1 cellular context compared by ENCODE assay signal in the genomic region with DNA sequence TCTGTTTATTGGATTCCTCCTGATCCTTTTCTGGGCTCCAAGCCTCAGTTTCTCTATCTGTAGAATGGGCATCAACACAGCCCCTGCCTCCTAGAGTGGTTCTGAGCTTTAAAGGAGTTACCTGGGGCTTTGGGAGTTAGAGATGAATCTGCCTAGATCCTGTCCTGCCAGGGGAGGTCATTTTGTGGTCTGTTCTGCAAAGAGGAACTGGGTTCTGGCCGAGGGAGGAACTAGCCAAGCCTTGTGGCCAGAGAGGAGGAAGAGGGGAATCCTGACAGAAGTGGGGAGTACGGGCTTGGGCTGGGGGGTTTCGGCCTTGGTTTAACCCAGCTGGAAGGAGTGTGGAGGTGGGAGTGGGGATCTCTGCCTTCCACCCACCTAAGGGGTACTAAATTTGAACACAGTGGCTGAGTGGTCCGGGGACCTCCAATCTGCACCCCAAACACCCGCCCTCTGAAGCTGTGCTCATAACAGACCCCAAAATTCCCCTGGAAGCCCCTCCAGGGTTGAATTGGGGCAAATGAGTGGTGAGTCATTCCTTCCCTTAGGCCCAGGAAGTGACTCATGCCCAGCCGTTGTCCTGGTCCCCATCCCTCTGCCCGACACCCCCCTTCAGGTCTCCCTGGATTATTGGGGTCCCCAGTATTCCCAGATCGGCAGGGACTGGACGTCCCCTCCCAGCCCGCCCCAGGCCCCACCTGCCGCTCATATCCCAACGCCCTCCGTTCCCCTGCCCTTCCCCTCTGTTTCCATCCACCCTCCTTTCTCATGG.
TF ChIP-seq lines count a peak whose summit lies in the region.

No MANE protein-coding gene starts in this region.

TF ChIP-seq in K562, 482 proteins besides CTCF, POLR2A, EP300 and RAD21 (continues in another document):
- TF ChIP-seq ZNF282 (CRISPR knock-in tag; IDR thresholded peaks at IDR 0.05) (no peak), HCFC1 (IDR thresholded peaks at IDR 0.05; ENCODE audit: low read depth, low read length) (no peak), KDM5B (IDR thresholded peaks at IDR 0.05; ENCODE audit: insufficient replicate concordance, low read depth, low read length) (peak; percentile 66), ZNF583 (CRISPR knock-in tag; IDR thresholded peaks at IDR 0.05) (no peak), ZNF780A (CRISPR knock-in tag; IDR thresholded peaks at IDR 0.05) (no peak), SNRNP70 (optimal IDR thresholded peaks at IDR 0.05; ENCODE audit: low read depth, low read length) (no peak), ZSCAN32 (CRISPR knock-in tag; IDR thresholded peaks at IDR 0.05) (no peak), SMAD1 (IDR thresholded peaks at IDR 0.05; ENCODE audit: low read depth, low read length, partially characterized antibody) (no peak), NR4A1 (CRISPR knock-in tag; IDR thresholded peaks at IDR 0.05) (no peak), NR4A1 (tag; IDR thresholded peaks at IDR 0.05) (peak; percentile 27; the same call in 1 of the 2 replicates), NFXL1 (CRISPR knock-in tag; IDR thresholded peaks at IDR 0.05) (no peak), ZNF354B (CRISPR knock-in tag; IDR thresholded peaks at IDR 0.05) (no peak), ZNF561 (CRISPR knock-in tag; conservative IDR thresholded peaks at IDR 0.05) (no peak), BACH1 (tag; IDR thresholded peaks at IDR 0.05) (no peak; the same call in 1 of the 2 replicates), HLTF (IDR thresholded peaks at IDR 0.05) (no peak), KAT8 (IDR thresholded peaks at IDR 0.05; ENCODE audit: low read depth) (no peak), TBL1XR1 (IDR thresholded peaks at IDR 0.05; ENCODE audit: low read length in 2 of 2) (no peak), ZFP30 (CRISPR knock-in tag; IDR thresholded peaks at IDR 0.05; ENCODE audit: borderline replicate concordance) (no peak), CBX3 (IDR thresholded peaks at IDR 0.05; ENCODE audit: borderline replicate concordance in 1 of 2, low read length in 2 of 2) (no peak), HMG20B (CRISPR knock-in tag; IDR thresholded peaks at IDR 0.05) (no peak), ERF (CRISPR knock-in tag; IDR thresholded peaks at IDR 0.05) (no peak), GATA2 (CRISPR knock-in tag; IDR thresholded peaks at IDR 0.05) (no peak), CBX5 (IDR thresholded peaks at IDR 0.05; ENCODE audit: borderline replicate concordance, low read depth) (no peak), PRMT5 (CRISPR knock-in tag; IDR thresholded peaks at IDR 0.05) (no peak), TCF7L2 (IDR thresholded peaks at IDR 0.05; ENCODE audit: low read depth, low read length) (peak; percentile 29; the same call in 1 of the 2 replicates), ZEB2 (IDR thresholded peaks at IDR 0.05) (no peak), ADNP (tag; IDR thresholded peaks at IDR 0.05) (peak; percentile 94)
- TF ChIP-seq, protein P1, sequence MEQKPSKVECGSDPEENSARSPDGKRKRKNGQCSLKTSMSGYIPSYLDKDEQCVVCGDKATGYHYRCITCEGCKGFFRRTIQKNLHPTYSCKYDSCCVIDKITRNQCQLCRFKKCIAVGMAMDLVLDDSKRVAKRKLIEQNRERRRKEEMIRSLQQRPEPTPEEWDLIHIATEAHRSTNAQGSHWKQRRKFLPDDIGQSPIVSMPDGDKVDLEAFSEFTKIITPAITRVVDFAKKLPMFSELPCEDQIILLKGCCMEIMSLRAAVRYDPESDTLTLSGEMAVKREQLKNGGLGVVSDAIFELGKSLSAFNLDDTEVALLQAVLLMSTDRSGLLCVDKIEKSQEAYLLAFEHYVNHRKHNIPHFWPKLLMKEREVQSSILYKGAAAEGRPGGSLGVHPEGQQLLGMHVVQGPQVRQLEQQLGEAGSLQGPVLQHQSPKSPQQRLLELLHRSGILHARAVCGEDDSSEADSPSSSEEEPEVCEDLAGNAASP (IDR thresholded peaks at IDR 0.05) = no peak
- TF ChIP-seq, protein P2, sequence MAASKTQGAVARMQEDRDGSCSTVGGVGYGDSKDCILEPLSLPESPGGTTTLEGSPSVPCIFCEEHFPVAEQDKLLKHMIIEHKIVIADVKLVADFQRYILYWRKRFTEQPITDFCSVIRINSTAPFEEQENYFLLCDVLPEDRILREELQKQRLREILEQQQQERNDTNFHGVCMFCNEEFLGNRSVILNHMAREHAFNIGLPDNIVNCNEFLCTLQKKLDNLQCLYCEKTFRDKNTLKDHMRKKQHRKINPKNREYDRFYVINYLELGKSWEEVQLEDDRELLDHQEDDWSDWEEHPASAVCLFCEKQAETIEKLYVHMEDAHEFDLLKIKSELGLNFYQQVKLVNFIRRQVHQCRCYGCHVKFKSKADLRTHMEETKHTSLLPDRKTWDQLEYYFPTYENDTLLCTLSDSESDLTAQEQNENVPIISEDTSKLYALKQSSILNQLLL (CRISPR knock-in tag; IDR thresholded peaks at IDR 0.05; ENCODE audit: borderline replicate concordance) = no peak
- TF ChIP-seq, protein P3, sequence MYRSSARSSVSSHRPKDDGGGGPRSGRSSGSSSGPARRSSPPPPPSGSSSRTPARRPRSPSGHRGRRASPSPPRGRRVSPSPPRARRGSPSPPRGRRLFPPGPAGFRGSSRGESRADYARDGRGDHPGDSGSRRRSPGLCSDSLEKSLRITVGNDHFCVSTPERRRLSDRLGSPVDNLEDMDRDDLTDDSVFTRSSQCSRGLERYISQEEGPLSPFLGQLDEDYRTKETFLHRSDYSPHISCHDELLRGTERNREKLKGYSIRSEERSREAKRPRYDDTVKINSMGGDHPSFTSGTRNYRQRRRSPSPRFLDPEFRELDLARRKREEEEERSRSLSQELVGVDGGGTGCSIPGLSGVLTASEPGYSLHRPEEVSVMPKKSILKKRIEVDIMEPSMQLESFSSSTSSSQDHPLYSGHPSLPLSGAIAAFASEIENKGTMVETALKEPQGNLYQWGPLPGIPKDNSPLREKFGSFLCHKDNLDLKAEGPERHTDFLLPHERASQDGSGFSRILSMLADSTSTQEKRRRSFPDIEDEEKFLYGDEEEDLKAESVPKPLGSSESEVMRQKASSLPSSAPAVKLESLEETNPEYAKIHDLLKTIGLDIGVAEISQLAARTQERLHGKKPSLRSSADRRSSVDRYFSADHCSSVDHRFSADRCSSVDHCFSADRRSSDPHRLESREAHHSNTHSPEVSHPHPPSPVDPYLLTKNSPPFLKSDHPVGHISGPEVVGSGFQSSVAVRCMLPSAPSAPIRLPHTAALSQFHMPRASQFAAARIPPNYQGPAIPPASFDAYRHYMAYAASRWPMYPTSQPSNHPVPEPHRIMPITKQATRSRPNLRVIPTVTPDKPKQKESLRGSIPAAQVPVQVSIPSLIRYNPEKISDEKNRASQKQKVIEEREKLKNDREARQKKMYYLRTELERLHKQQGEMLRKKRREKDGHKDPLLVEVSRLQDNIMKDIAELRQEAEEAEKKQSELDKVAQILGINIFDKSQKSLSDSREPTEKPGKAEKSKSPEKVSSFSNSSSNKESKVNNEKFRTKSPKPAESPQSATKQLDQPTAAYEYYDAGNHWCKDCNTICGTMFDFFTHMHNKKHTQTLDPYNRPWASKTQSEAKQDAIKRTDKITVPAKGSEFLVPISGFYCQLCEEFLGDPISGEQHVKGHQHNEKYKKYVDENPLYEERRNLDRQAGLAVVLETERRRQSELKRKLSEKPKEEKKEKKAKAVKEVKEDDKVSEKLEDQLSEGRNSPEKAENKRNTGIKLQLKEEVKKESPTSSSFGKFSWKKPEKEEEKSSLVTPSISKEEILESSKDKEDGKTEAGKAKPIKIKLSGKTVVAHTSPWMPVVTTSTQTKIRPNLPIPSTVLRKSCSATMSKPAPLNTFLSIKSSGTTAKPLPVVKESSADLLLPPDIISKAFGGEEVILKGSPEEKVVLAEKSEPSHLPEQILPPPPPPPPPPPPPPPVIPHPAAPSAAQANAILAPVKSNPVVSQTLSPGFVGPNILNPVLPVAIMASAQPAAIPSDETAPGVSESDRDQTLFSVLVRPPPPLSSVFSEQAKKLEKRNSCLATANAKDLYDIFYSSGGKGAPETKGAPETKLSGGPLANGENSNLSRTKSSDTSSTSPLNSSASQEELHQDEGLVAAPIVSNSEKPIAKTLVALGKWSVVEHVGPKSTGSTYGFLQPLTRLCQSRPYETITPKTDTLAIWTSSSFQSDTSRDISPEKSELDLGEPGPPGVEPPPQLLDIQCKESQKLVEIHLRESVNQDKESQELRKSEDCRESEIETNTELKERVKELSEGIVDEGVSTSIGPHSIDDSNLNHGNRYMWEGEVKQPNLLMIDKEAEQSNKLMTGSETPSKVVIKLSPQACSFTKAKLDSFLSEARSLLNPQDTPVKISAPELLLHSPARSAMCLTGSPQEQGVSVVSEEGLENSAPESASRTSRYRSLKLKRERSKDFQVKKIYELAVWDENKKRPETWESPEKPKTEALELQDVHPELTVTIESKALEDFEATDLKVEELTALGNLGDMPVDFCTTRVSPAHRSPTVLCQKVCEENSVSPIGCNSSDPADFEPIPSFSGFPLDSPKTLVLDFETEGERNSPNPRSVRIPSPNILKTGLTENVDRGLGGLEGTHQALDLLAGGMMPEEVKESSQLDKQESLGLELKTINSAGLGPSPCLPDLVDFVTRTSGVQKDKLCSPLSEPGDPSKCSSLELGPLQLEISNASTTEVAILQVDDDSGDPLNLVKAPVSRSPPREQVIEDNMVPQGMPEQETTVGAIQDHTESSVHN (IDR thresholded peaks at IDR 0.05; ENCODE audit: borderline replicate concordance in 1 of 2, low read depth in 1 of 2) = no peak
- TF ChIP-seq, protein P4, sequence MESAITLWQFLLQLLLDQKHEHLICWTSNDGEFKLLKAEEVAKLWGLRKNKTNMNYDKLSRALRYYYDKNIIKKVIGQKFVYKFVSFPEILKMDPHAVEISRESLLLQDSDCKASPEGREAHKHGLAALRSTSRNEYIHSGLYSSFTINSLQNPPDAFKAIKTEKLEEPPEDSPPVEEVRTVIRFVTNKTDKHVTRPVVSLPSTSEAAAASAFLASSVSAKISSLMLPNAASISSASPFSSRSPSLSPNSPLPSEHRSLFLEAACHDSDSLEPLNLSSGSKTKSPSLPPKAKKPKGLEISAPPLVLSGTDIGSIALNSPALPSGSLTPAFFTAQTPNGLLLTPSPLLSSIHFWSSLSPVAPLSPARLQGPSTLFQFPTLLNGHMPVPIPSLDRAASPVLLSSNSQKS (CRISPR knock-in tag; IDR thresholded peaks at IDR 0.05) = no peak
- TF ChIP-seq, protein P5, sequence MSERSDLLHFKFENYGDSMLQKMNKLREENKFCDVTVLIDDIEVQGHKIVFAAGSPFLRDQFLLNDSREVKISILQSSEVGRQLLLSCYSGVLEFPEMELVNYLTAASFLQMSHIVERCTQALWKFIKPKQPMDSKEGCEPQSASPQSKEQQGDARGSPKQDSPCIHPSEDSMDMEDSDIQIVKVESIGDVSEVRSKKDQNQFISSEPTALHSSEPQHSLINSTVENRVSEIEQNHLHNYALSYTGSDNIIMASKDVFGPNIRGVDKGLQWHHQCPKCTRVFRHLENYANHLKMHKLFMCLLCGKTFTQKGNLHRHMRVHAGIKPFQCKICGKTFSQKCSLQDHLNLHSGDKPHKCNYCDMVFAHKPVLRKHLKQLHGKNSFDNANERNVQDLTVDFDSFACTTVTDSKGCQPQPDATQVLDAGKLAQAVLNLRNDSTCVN (CRISPR knock-in tag; IDR thresholded peaks at IDR 0.05) = no peak
- TF ChIP-seq, protein P6, sequence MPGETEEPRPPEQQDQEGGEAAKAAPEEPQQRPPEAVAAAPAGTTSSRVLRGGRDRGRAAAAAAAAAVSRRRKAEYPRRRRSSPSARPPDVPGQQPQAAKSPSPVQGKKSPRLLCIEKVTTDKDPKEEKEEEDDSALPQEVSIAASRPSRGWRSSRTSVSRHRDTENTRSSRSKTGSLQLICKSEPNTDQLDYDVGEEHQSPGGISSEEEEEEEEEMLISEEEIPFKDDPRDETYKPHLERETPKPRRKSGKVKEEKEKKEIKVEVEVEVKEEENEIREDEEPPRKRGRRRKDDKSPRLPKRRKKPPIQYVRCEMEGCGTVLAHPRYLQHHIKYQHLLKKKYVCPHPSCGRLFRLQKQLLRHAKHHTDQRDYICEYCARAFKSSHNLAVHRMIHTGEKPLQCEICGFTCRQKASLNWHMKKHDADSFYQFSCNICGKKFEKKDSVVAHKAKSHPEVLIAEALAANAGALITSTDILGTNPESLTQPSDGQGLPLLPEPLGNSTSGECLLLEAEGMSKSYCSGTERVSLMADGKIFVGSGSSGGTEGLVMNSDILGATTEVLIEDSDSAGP (CRISPR knock-in tag; IDR thresholded peaks at IDR 0.05) = no peak
- TF ChIP-seq, protein P7, sequence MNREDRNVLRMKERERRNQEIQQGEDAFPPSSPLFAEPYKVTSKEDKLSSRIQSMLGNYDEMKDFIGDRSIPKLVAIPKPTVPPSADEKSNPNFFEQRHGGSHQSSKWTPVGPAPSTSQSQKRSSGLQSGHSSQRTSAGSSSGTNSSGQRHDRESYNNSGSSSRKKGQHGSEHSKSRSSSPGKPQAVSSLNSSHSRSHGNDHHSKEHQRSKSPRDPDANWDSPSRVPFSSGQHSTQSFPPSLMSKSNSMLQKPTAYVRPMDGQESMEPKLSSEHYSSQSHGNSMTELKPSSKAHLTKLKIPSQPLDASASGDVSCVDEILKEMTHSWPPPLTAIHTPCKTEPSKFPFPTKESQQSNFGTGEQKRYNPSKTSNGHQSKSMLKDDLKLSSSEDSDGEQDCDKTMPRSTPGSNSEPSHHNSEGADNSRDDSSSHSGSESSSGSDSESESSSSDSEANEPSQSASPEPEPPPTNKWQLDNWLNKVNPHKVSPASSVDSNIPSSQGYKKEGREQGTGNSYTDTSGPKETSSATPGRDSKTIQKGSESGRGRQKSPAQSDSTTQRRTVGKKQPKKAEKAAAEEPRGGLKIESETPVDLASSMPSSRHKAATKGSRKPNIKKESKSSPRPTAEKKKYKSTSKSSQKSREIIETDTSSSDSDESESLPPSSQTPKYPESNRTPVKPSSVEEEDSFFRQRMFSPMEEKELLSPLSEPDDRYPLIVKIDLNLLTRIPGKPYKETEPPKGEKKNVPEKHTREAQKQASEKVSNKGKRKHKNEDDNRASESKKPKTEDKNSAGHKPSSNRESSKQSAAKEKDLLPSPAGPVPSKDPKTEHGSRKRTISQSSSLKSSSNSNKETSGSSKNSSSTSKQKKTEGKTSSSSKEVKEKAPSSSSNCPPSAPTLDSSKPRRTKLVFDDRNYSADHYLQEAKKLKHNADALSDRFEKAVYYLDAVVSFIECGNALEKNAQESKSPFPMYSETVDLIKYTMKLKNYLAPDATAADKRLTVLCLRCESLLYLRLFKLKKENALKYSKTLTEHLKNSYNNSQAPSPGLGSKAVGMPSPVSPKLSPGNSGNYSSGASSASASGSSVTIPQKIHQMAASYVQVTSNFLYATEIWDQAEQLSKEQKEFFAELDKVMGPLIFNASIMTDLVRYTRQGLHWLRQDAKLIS (CRISPR knock-in tag; IDR thresholded peaks at IDR 0.05) = no peak
- TF ChIP-seq, protein P8, sequence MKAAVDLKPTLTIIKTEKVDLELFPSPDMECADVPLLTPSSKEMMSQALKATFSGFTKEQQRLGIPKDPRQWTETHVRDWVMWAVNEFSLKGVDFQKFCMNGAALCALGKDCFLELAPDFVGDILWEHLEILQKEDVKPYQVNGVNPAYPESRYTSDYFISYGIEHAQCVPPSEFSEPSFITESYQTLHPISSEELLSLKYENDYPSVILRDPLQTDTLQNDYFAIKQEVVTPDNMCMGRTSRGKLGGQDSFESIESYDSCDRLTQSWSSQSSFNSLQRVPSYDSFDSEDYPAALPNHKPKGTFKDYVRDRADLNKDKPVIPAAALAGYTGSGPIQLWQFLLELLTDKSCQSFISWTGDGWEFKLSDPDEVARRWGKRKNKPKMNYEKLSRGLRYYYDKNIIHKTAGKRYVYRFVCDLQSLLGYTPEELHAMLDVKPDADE (conservative IDR thresholded peaks at IDR 0.05; ENCODE audit: control insufficient read depth, low read depth, low read length) = 0 out of 2 replicates have a peak, but pooled peaks have one; percentile 65
